Comparison of ENCODE assay signal across 10 cellular contexts in genomic region chr1:18938008-18938706, GRCh38. TPM values are rescaled to one million over a fixed set of nuclear protein-coding genes. Genes with fewer than 3 reads are reported as not detected.
A peak's percentile ranks its signal among the peaks of the same experiment; 100 is the strongest.
DNase-seq lines count a peak whose midpoint lies in the region; ATAC-seq and TF ChIP-seq lines count a peak whose summit lies in the region.
"Had no signal": no experiment of that assay in that cellular context is flagged by ENCODE, and none has a peak within 500 bp of the region (broad histone marks: within the 10 kb centered on the region; RNA-seq: fewer than 3 reads in every experiment).

No MANE protein-coding gene starts in this region.

- H3K27ac ChIP-seq in CD8-positive, alpha-beta memory T cell (ENCODE audit: low read depth, low read length): no peak overlapping the region
- peak overlapping the region; percentile 84 for H3K27ac ChIP-seq in Panc1 (ENCODE audit: low read length)
- H3K27ac ChIP-seq in osteoblast (ENCODE audit: low read depth, low read length): no peak overlapping the region
- H3K27ac ChIP-seq in brain microvascular endothelial cell: no peak overlapping the region

- peak overlapping the region in 4 of 7 donors; percentile 6 to 25 (median 8) for H3K4me3 Mint-ChIP-seq in CD8-positive, alpha-beta memory T cell
- H3K4me3 Mint-ChIP-seq: natural killer cell treated with Interleukin-12 subunit alpha and Interleukin-12 subunit beta and Interleukin-15 and Interleukin-18, amount 100 ng/mL, for 72 hours had no signal

- no peak overlapping the region for H3K4me3 ChIP-seq in CD8-positive, alpha-beta memory T cell (ENCODE audit: low read length)
- H3K4me3 ChIP-seq in Panc1 (ENCODE audit: low read depth in 2 of 2, low read length in 2 of 2) (no peak overlapping the region), osteoblast (ENCODE audit: insufficient read depth, low read length) (no peak overlapping the region), brain microvascular endothelial cell (ENCODE audit: low read depth, low read length) (no peak overlapping the region)

- H2AFZ ChIP-seq in osteoblast (ENCODE audit: low read length): no peak overlapping the region

- H3K36me3 Mint-ChIP-seq in CD8-positive, alpha-beta memory T cell: peaks cover 0 to 3% (median 0%) of the 10 kb centered on the region in 3 donors
- H3K36me3 Mint-ChIP-seq: natural killer cell treated with Interleukin-12 subunit alpha and Interleukin-12 subunit beta and Interleukin-15 and Interleukin-18, amount 100 ng/mL, for 72 hours had no signal

- H3K9me3 Mint-ChIP-seq in CD8-positive, alpha-beta memory T cell: no peaks in the 10 kb centered on the region
- H3K9me3 Mint-ChIP-seq: natural killer cell treated with Interleukin-12 subunit alpha and Interleukin-12 subunit beta and Interleukin-15 and Interleukin-18, amount 100 ng/mL, for 72 hours had no signal

- peaks cover 81% of the 10 kb centered on the region for H3K79me2 ChIP-seq in osteoblast (ENCODE audit: insufficient read depth, low read length)

- intact Hi-C loops in Panc1 (cut with micrococcal nuclease; ENCODE audit: unreplicated experiment): no loop called here

- TF ChIP-seq CTCF in Panc1 (IDR thresholded peaks at IDR 0.05) (no peak), osteoblast (IDR thresholded peaks at IDR 0.05; ENCODE audit: extremely low read depth, low read depth, low read length) (no peak), brain microvascular endothelial cell (IDR thresholded peaks at IDR 0.05; ENCODE audit: low read depth, low read length, missing control alignments) (no peak)

- no peak overlapping the region for H3K4me2 ChIP-seq in osteoblast (ENCODE audit: insufficient read depth, low read length)

- peak; percentile 70 for ATAC-seq in Panc1
- ATAC-seq in esophagus mucosa: peak; percentile 7
- ATAC-seq in GM19463 (IDR thresholded peaks at IDR 0.05; ENCODE audit: unreplicated experiment): no peak

- peaks cover 69 to 89% (median 85%) of the 10 kb centered on the region in 3 donors for H3K4me1 Mint-ChIP-seq in CD8-positive, alpha-beta memory T cell

- no peaks in the 10 kb centered on the region for H3K9me3 ChIP-seq in CD8-positive, alpha-beta memory T cell (ENCODE audit: low read length)
- H3K9me3 ChIP-seq in Panc1 (ENCODE audit: control insufficient read depth, insufficient read depth, low read depth, low read length) (no peaks in the 10 kb centered on the region), osteoblast (ENCODE audit: low read depth, low read length) (no peaks in the 10 kb centered on the region)

- no TSS peak for BruUV-seq in Panc1 (replicated peaks; lab: Mats Ljungman, UMichigan)

- H3K27ac Mint-ChIP-seq in CD8-positive, alpha-beta memory T cell: peak overlapping the region in 6 of 8 donors; percentile 23 to 79 (median 50)

- H3K27me3 ChIP-seq in CD8-positive, alpha-beta memory T cell (ENCODE audit: insufficient read depth, low read length, poor library complexity, severe bottlenecking): no peaks in the 10 kb centered on the region
- no peaks in the 10 kb centered on the region for H3K27me3 ChIP-seq in Panc1 (ENCODE audit: control insufficient read depth, insufficient read depth, low read length)
- no peaks in the 10 kb centered on the region for H3K27me3 ChIP-seq in osteoblast (ENCODE audit: insufficient read depth, low read length)
- no peaks in the 10 kb centered on the region for H3K27me3 ChIP-seq in brain microvascular endothelial cell (replicated peaks)

- POLR2A ChIA-PET in CD8-positive, alpha-beta memory T cell (lab: Charles Lee): no interaction called here
- POLR2A ChIA-PET in Panc1 (lab: Charles Lee): interaction anchor here (1.0 kb wide), 1 partner anchor 10 kb away, joined by 3 read pairs; no protein-coding TSS in a partner anchor

- H3K36me3 ChIP-seq in CD8-positive, alpha-beta memory T cell (ENCODE audit: insufficient read depth, low read length): no peaks in the 10 kb centered on the region
- H3K36me3 ChIP-seq in Panc1 (ENCODE audit: control insufficient read depth, insufficient read depth, low read length) (no peaks in the 10 kb centered on the region), osteoblast (ENCODE audit: insufficient read depth, low read length) (no peaks in the 10 kb centered on the region), brain microvascular endothelial cell (replicated peaks) (no peaks in the 10 kb centered on the region)

- in situ Hi-C loops in Panc1 (cut with HindIII; ENCODE audit: low pct_unique_long_range_greater_than_20kb, low sequenced_read_pairs) (no loop called here), brain microvascular endothelial cell (cut with HindIII; ENCODE audit: low pct_ligation_motif_present, low sequenced_read_pairs) (no loop called here)

- CTCF ChIA-PET in CD8-positive, alpha-beta memory T cell (lab: Charles Lee): interaction anchor here (0.7 to 1.5 kb wide), 3 partner anchors 25 to 31 kb away, joined by 3 to 5 read pairs (median 4); no protein-coding TSS in a partner anchor
- CTCF ChIA-PET in Panc1 (lab: Charles Lee): interaction anchor here (1.6 to 1.8 kb wide), 2 partner anchors 12 to 25 kb away, joined by 4 to 7 read pairs; no protein-coding TSS in a partner anchor

- H3K27me3 Mint-ChIP-seq in CD8-positive, alpha-beta memory T cell: no peaks in the 10 kb centered on the region
- H3K27me3 Mint-ChIP-seq: natural killer cell treated with Interleukin-12 subunit alpha and Interleukin-12 subunit beta and Interleukin-15 and Interleukin-18, amount 100 ng/mL, for 72 hours had no signal

- H3K4me1 ChIP-seq in CD8-positive, alpha-beta memory T cell (ENCODE audit: insufficient read depth, low read length): peaks cover 81% of the 10 kb centered on the region
- peaks cover 95% of the 10 kb centered on the region for H3K4me1 ChIP-seq in Panc1 (ENCODE audit: control insufficient read depth, insufficient read depth, low read length)
- H3K4me1 ChIP-seq in osteoblast (ENCODE audit: insufficient read depth, low read length): peaks cover 34% of the 10 kb centered on the region

- peaks cover 57% of the 10 kb centered on the region for H4K20me1 ChIP-seq in osteoblast (ENCODE audit: insufficient read depth, low read length)

- DNase-seq in CD8-positive, alpha-beta memory T cell: no peak
- DNase-seq in Panc1 (ENCODE audit: low read depth, low spot score): no peak
- peak; percentile 90 for DNase-seq in osteoblast (ENCODE audit: insufficient read length, low spot score, missing footprints)
- no peak for DNase-seq in brain microvascular endothelial cell
- no peak for DNase-seq in activated gamma-delta T cell (lab: John Stamatoyannopoulos, UW)
- no peak for DNase-seq in NCI-H187 (lab: John Stamatoyannopoulos, UW)
- DNase-seq: KG1 had no signal

RNA-seq across cellular contexts. Expression of gene IFFO2, which starts 18.3 kb away (rescaled TPM):
- total RNA-seq in CD8-positive, alpha-beta memory T cell: 10 to 100 TPM; 33.1 to 37.7 TPM
- polyA plus RNA-seq in CD8-positive, alpha-beta memory T cell: 3.2 TPM
- total RNA-seq in Panc1 (2021; ENCODE audit: unreplicated experiment) (59.4 TPM), esophagus mucosa (70.2 TPM), osteoblast (6.8 and 10.9 TPM in 2 replicates)
- 53.4 TPM for polyA plus RNA-seq in Panc1 (2012; ENCODE audit: insufficient read length)

RNA-seq across cellular contexts. Expression of gene ALDH4A1, which starts 35.8 kb away (rescaled TPM):
- total RNA-seq in CD8-positive, alpha-beta memory T cell: 1 to 10 TPM; 9.3 to 9.5 TPM
- 1.4 TPM for polyA plus RNA-seq in CD8-positive, alpha-beta memory T cell
- 21.7 TPM for total RNA-seq in Panc1 (2021; ENCODE audit: unreplicated experiment)
- polyA plus RNA-seq in Panc1 (2012; ENCODE audit: insufficient read length): 41.3 TPM
- 54.8 TPM for total RNA-seq in esophagus mucosa
- total RNA-seq in osteoblast: 28.6 and 31.8 TPM in 2 replicates
